In genomic region chr7:132291446-132291845, GRCh38 we compare ENCODE assay signal across 26 cellular contexts.
"Had no signal": no experiment of that assay in that cellular context is flagged by ENCODE, and none has a peak within 500 bp of the region (broad histone marks: within the 10 kb centered on the region; RNA-seq: fewer than 3 reads in every experiment).

No MANE protein-coding gene starts in this region.

- H3K4me1 ChIP-seq: breast epithelium had no signal

- H3K27me3 ChIP-seq: breast epithelium had no signal

- FAIRE-seq: RCC 7860, TTC549 had no signal

- H3K27ac ChIP-seq: breast epithelium, VCaP had no signal

- H3K4me3 ChIP-seq: breast epithelium had no signal

- ATAC-seq: activated T-helper 17 cell treated with anti-CD3 and anti-CD28 coated beads, Interleukin-2, amount 50 U/mL, for 72 hours; T-cell had no signal

- H3K9me3 ChIP-seq: breast epithelium had no signal

- DNase-seq: activated CD4-positive, alpha-beta memory T cell treated with anti-CD3 and anti-CD28 coated beads, Interleukin-2, amount 10 ng/mL, durations not matched to agents 7 days and 5 days; activated CD4-positive, alpha-beta T cell treated with anti-CD3 and anti-CD28 coated beads, Interleukin-2, amount 10 ng/mL, durations not matched to agents 7 days and 5 days; activated CD4-positive, CD25-positive, alpha-beta regulatory T cell; activated gamma-delta T cell; activated naive CD4-positive, alpha-beta T cell treated with anti-CD3 and anti-CD28 coated beads, Interleukin-2, amount 10 ng/mL, durations not matched to agents 7 days and 5 days; activated naive CD8-positive, alpha-beta T cell treated with anti-CD3 and anti-CD28 coated beads for 36 hours; activated T-cell treated with anti-CD3 and anti-CD28 coated beads for 4 hours; activated T-cell treated with anti-CD3 and anti-CD28 coated beads, Interleukin-2, amount 50 U/mL, for 48 hours; central memory CD4-positive, alpha-beta T cell; MM.1S; NCI-H1105; NCI-H1436 treated with DMSO at 0.1 percent for 48 hours; NCI-H187; NCI-H2081; NCI-H510A treated with DMSO at 0.1 percent for 48 hours; NCI-H69; NK-92 treated with Interleukin-12 subunit alpha and Interleukin-12 subunit beta, amount 100 ng/mL, for 24 hours; SIG-M5; T-cell; T-helper 2 cell; T1000 had no signal

- H3K36me3 ChIP-seq: breast epithelium had no signal
